Comparison of ENCODE assay signal across 18 cellular contexts in genomic region chr6:25175656-25176055, GRCh38.
DNase-seq lines count a peak whose midpoint lies in the region; ATAC-seq and TF ChIP-seq lines count a peak whose summit lies in the region.
"Had no signal": no experiment of that assay in that cellular context is flagged by ENCODE, and none has a peak within 500 bp of the region (broad histone marks: within the 10 kb centered on the region; RNA-seq: fewer than 3 reads in every experiment).

No MANE protein-coding gene starts in this region.

- peak; percentile 22 for TF ChIP-seq CTCF in DND-41 (IDR thresholded peaks at IDR 0.05; ENCODE audit: borderline replicate concordance, extremely low read depth, low read length, poor library complexity, severe bottlenecking)
- TF ChIP-seq CTCF in WTC11 (IDR thresholded peaks at IDR 0.05): no peak
- no peak for TF ChIP-seq CTCF in lower lobe of right lung (IDR thresholded peaks at IDR 0.05)
- TF ChIP-seq CTCF in gastroesophageal sphincter (IDR thresholded peaks at IDR 0.05): no peak

- ATAC-seq in DND-41 (ENCODE audit: insufficient read depth, low read depth): no peak
- peak; percentile 74 for ATAC-seq in WTC11
- no peak for ATAC-seq in lower lobe of right lung
- no peak for ATAC-seq in GM21717 (IDR thresholded peaks at IDR 0.05; ENCODE audit: unreplicated experiment)
- ATAC-seq in HG02973 (IDR thresholded peaks at IDR 0.05; ENCODE audit: unreplicated experiment): no peak
- ATAC-seq in gastroesophageal sphincter: no peak
- ATAC-seq: activated T-helper 17 cell treated with anti-CD3 and anti-CD28 coated beads, Interleukin-2, amount 50 U/mL, for 72 hours; psoas muscle; stimulated activated naive CD8-positive, alpha-beta T cell treated with anti-CD3 and anti-CD28 coated beads, Interleukin-15, amount 100 ng/mL, for 72 hours had no signal

- TF ChIP-seq EP300 in gastroesophageal sphincter (IDR thresholded peaks at IDR 0.05): no peak

- H3K79me2 ChIP-seq in DND-41 (ENCODE audit: insufficient read depth, low read length): no peaks in the 10 kb centered on the region

- POLR2A ChIA-PET in WTC11 (lab: Charles Lee): no interaction called here

- H3K4me1 ChIP-seq in DND-41 (ENCODE audit: insufficient read depth, low read length): peaks cover 7% of the 10 kb centered on the region; the same call in 1 of the 2 replicates
- H3K4me1 ChIP-seq in lower lobe of right lung: peaks cover 54% of the 10 kb centered on the region
- H3K4me1 ChIP-seq in gastroesophageal sphincter: peaks cover 0 to 9% (median 0%) of the 10 kb centered on the region in 3 donors
- H3K4me1 ChIP-seq: psoas muscle had no signal

- H3K27me3 ChIP-seq in DND-41 (ENCODE audit: insufficient read depth, low read length, poor library complexity): no peaks in the 10 kb centered on the region
- no peaks in the 10 kb centered on the region for H3K27me3 ChIP-seq in lower lobe of right lung (ENCODE audit: low read depth)
- H3K27me3 ChIP-seq in gastroesophageal sphincter: no peaks in the 10 kb centered on the region

- no peaks in the 10 kb centered on the region for H4K20me1 ChIP-seq in DND-41 (ENCODE audit: insufficient read depth, low read length)

- no peak for DNase-seq in DND-41
- no peak for DNase-seq in WTC11 (ENCODE audit: low spot score)
- DNase-seq in lower lobe of right lung: no peak
- DNase-seq in H4 (ENCODE audit: low spot score): no peak
- DNase-seq: activated CD4-positive, CD25-positive, alpha-beta regulatory T cell treated with anti-CD3 and anti-CD28 coated beads, Interleukin-2, amount 50 U/mL, for 72 hours; GDM1; hypothalamus; KBM-7; psoas muscle; SIG-M5; stimulated activated naive CD8-positive, alpha-beta T cell treated with anti-CD3 and anti-CD28 coated beads, Interleukin-15, amount 100 ng/mL, for 72 hours had no signal

- CTCF ChIA-PET in WTC11 (lab: Charles Lee): interaction anchor here (0.9 kb wide), 1 partner anchor 114 kb away, joined by 3 read pairs; no protein-coding TSS in a partner anchor

- no peaks in the 10 kb centered on the region for H3K27me3 Mint-ChIP-seq in WTC11 (ENCODE audit: low read depth)
- H3K27me3 Mint-ChIP-seq: brain; stimulated activated naive CD8-positive, alpha-beta T cell treated with anti-CD3 and anti-CD28 coated beads, Interleukin-15, amount 100 ng/mL, for 72 hours had no signal

- H3K4me2 ChIP-seq in DND-41 (ENCODE audit: insufficient read depth, low read length): no peak overlapping the region

- H3K9me3 ChIP-seq in DND-41 (ENCODE audit: insufficient read depth, low read length, severe bottlenecking): no peaks in the 10 kb centered on the region
- H3K9me3 ChIP-seq in KOPT-K1 (ENCODE audit: insufficient read depth, low read length, poor library complexity, severe bottlenecking): no peaks in the 10 kb centered on the region
- no peaks in the 10 kb centered on the region for H3K9me3 ChIP-seq in lower lobe of right lung
- no peaks in the 10 kb centered on the region for H3K9me3 ChIP-seq in gastroesophageal sphincter
- H3K9me3 ChIP-seq: psoas muscle had no signal

- H3K36me3 ChIP-seq in DND-41 (ENCODE audit: insufficient read depth, low read length) (no peaks in the 10 kb centered on the region), KOPT-K1 (ENCODE audit: insufficient read depth, low read length) (no peaks in the 10 kb centered on the region), lower lobe of right lung (no peaks in the 10 kb centered on the region), gastroesophageal sphincter (no peaks in the 10 kb centered on the region)

- H3K4me3 ChIP-seq in DND-41 (ENCODE audit: low read depth in 1 of 2, low read length in 2 of 2): no peak overlapping the region
- H3K4me3 ChIP-seq in lower lobe of right lung: no peak overlapping the region
- H3K4me3 ChIP-seq in gastroesophageal sphincter: no peak overlapping the region
- H3K4me3 ChIP-seq: psoas muscle had no signal

- H3K4me3 Mint-ChIP-seq in WTC11: no peak overlapping the region
- H3K4me3 Mint-ChIP-seq: activated T-helper 17 cell treated with anti-CD3 and anti-CD28 coated beads, Interleukin-2, amount 50 U/mL, for 72 hours; brain; stimulated activated naive CD8-positive, alpha-beta T cell treated with anti-CD3 and anti-CD28 coated beads, Interleukin-15, amount 100 ng/mL, for 72 hours had no signal

- no peak overlapping the region for H2AFZ ChIP-seq in DND-41 (ENCODE audit: low read depth, low read length)

- no peaks in the 10 kb centered on the region for H3K4me1 Mint-ChIP-seq in WTC11

- H3K27ac ChIP-seq in DND-41 (ENCODE audit: low read length) (no peak overlapping the region), KOPT-K1 (ENCODE audit: low read depth, low read length, poor library complexity, severe bottlenecking) (peak overlapping the region; percentile 52), lower lobe of right lung (peak overlapping the region; percentile 18), gastroesophageal sphincter (no peak overlapping the region)
- H3K27ac ChIP-seq: C4-2B, psoas muscle had no signal

- no peak overlapping the region for H3K27ac Mint-ChIP-seq in WTC11
- H3K27ac Mint-ChIP-seq: activated T-helper 17 cell treated with anti-CD3 and anti-CD28 coated beads, Interleukin-2, amount 50 U/mL, for 72 hours; stimulated activated naive CD8-positive, alpha-beta T cell treated with anti-CD3 and anti-CD28 coated beads, Interleukin-15, amount 100 ng/mL, for 72 hours had no signal

- no peak overlapping the region for H3K9ac ChIP-seq in DND-41 (ENCODE audit: low read depth, low read length)

- 80 to 100% methylated on average over 1 of the region's 2 CpGs for WGBS in gastroesophageal sphincter (ENCODE audit: low coverage in 1 of 2), 2 donors

- intact Hi-C loops in lower lobe of right lung (cut with DNase I): no loop called here

- H3K36me3 Mint-ChIP-seq in WTC11: no peaks in the 10 kb centered on the region
- H3K36me3 Mint-ChIP-seq: brain had no signal

- H3K9me3 Mint-ChIP-seq in WTC11: no peaks in the 10 kb centered on the region
- H3K9me3 Mint-ChIP-seq: activated T-helper 17 cell treated with anti-CD3 and anti-CD28 coated beads, Interleukin-2, amount 50 U/mL, for 72 hours; brain had no signal

- no peak for TF ChIP-seq POLR2A in gastroesophageal sphincter (IDR thresholded peaks at IDR 0.05)

TF ChIP-seq in WTC11, 78 proteins besides CTCF, POLR2A, EP300 and RAD21 (continues in another document):
- TF ChIP-seq ZBTB21 (CRISPR knock-in tag; IDR thresholded peaks at IDR 0.05; ENCODE audit: borderline replicate concordance) (no peak), GTF2I (CRISPR knock-in tag; conservative IDR thresholded peaks at IDR 0.05) (no peak), ARID4B (CRISPR knock-in tag; IDR thresholded peaks at IDR 0.05; ENCODE audit: borderline replicate concordance) (no peak), ZNF317 (CRISPR knock-in tag; IDR thresholded peaks at IDR 0.05; ENCODE audit: borderline replicate concordance, low read depth) (no peak), USF1 (CRISPR knock-in tag; IDR thresholded peaks at IDR 0.05) (no peak), NFYB (CRISPR knock-in tag; conservative IDR thresholded peaks at IDR 0.05; ENCODE audit: low read depth) (no peak), EMX1 (CRISPR knock-in tag; IDR thresholded peaks at IDR 0.05) (no peak), CREM (CRISPR knock-in tag; IDR thresholded peaks at IDR 0.05) (no peak), E2F1 (CRISPR knock-in tag; IDR thresholded peaks at IDR 0.05) (no peak), FOXJ3 (CRISPR knock-in tag; IDR thresholded peaks at IDR 0.05; ENCODE audit: borderline replicate concordance) (no peak)

Comparison
In these comparisons a context has a peak if more than half of its experiments do, and no peak if none do; other contexts are left out.
1. H3K27ac ChIP-seq: peak in KOPT-K1 (single experiment) and lower lobe of right lung (single experiment); none in DND-41 (single experiment) and gastroesophageal sphincter (0 of 4).